ENCODE assay signal across 11 cellular contexts in the genomic region with DNA sequence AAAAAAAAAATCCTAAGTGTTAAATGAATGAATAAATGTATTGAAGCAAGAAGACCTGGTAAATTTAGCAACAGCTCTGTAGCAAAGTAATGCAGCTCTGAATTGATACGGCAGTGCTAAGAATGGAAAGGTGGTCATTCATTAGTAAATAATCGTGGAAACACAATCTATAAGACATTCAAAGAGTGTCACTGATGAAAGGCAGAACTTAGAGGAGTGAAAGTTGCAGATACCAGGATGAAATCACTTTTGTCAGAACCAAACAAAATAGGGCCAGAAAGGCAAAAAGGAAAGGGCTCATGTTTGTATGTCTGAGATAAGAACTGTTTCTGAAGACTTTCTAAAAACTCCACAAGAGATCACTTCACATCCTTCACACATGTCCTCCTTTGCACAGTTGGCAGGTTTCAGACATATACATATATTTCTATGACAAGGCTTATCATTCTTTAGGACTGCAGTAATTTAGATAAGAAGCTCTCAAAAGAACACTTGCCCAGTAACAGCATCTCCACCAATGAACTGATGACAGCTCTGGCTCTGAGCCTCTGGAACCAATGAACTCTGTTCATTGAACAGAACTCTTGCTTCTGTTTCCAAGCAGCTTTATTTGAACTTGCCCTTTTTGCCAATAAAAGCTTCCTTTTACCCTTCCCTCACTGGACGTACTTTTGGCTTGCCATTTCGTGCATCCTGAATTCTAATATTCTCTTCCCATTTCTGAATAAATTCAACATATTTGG. TPM values are rescaled to one million over a fixed set of nuclear protein-coding genes. Genes with fewer than 3 reads are reported as not detected.
DNase-seq lines count a peak whose midpoint lies in the region; ATAC-seq, FAIRE-seq and TF ChIP-seq lines count a peak whose summit lies in the region.
"Had no signal": no experiment of that assay in that cellular context is flagged by ENCODE, and none has a peak within 500 bp of the region (broad histone marks: within the 10 kb centered on the region; RNA-seq: fewer than 3 reads in every experiment).

No MANE protein-coding gene starts in this region.

- H3K27ac ChIP-seq in colonic mucosa (peak overlapping the region; percentile 97), mucosa of rectum (ENCODE audit: low read depth in 2 of 2, low read length in 2 of 2) (peak overlapping the region; percentile 91 to 98), gastroesophageal sphincter (no peak overlapping the region)
- H3K27ac ChIP-seq: neutrophil, suprapubic skin had no signal

- H3K9me3 ChIP-seq in colonic mucosa (no peaks in the 10 kb centered on the region), mucosa of rectum (ENCODE audit: control insufficient read depth in 2 of 2, low read length in 2 of 2) (no peaks in the 10 kb centered on the region), gastroesophageal sphincter (no peaks in the 10 kb centered on the region)
- H3K9me3 ChIP-seq: neutrophil, suprapubic skin had no signal

- H3K4me3 ChIP-seq in colonic mucosa (no peak overlapping the region), mucosa of rectum (ENCODE audit: low read length in 2 of 2) (peak overlapping the region; percentile 34 to 51), gastroesophageal sphincter (no peak overlapping the region)
- H3K4me3 ChIP-seq: suprapubic skin had no signal

- intact Hi-C loops in colonic mucosa (cut with DNase I): no loop called here
- intact Hi-C loops in activated naive CD4-positive, alpha-beta T cell treated with anti-CD3 and anti-CD28 coated beads for 36 hours (cut with micrococcal nuclease): loop anchor here (10.0 kb wide), 1 partner anchor 1220 kb away; no protein-coding TSS in a partner anchor

- TF ChIP-seq POLR2A in GM12891 (IDR thresholded peaks at IDR 0.05; ENCODE audit: low read depth, low read length) (no peak), gastroesophageal sphincter (IDR thresholded peaks at IDR 0.05) (no peak)

- H3K4me3 Mint-ChIP-seq in activated naive CD4-positive, alpha-beta T cell treated with anti-CD3 and anti-CD28 coated beads for 36 hours: no peak overlapping the region
- no peak overlapping the region for H3K4me3 Mint-ChIP-seq in naive thymus-derived CD8-positive, alpha-beta T cell
- H3K4me3 Mint-ChIP-seq: T-helper 2 cell treated with Interferon-gamma antibody and Interleukin-4, amounts not matched to agents 5 μg/mL and 100 μg/mL, for 36 hours had no signal

- H3K4me1 ChIP-seq in colonic mucosa (no peaks in the 10 kb centered on the region), mucosa of rectum (ENCODE audit: control insufficient read depth in 2 of 2, insufficient read depth in 2 of 2, low read length in 2 of 2) (peaks cover 4 to 14% of the 10 kb centered on the region in 2 donors), gastroesophageal sphincter (peaks cover 0 to 13% (median 0%) of the 10 kb centered on the region in 3 donors)

- H3K9ac ChIP-seq in colonic mucosa (ENCODE audit: low read depth in 2 of 2, low read length in 2 of 2): peak overlapping the region in 1 of 2 donors; percentile 73
- peak overlapping the region in 1 of 2 donors; percentile 50 for H3K9ac ChIP-seq in mucosa of rectum (ENCODE audit: low read depth in 1 of 2, low read length in 2 of 2)

- H3K27ac Mint-ChIP-seq in activated naive CD4-positive, alpha-beta T cell treated with anti-CD3 and anti-CD28 coated beads for 36 hours: no peak overlapping the region
- H3K27ac Mint-ChIP-seq in naive thymus-derived CD8-positive, alpha-beta T cell: peak overlapping the region in 3 of 10 donors; percentile 23 to 74 (median 71)
- H3K27ac Mint-ChIP-seq: T-helper 2 cell treated with Interferon-gamma antibody and Interleukin-4, amounts not matched to agents 5 μg/mL and 100 μg/mL, for 36 hours had no signal

- TF ChIP-seq CTCF in colonic mucosa (IDR thresholded peaks at IDR 0.05) (no peak), gastroesophageal sphincter (IDR thresholded peaks at IDR 0.05) (no peak)

- POLR2A ChIA-PET in naive thymus-derived CD8-positive, alpha-beta T cell (lab: Charles Lee): interaction anchor here (0.8 to 1.4 kb wide), 5 partner anchors 8 to 173 kb away, joined by 3 to 8 read pairs (median 3); partner anchors contain the start of genes MGAT2, RPL36AL and RPS29

- H3K36me3 ChIP-seq in colonic mucosa (no peaks in the 10 kb centered on the region), mucosa of rectum (ENCODE audit: control insufficient read depth in 2 of 2, insufficient read depth in 2 of 2, low read length in 2 of 2) (no peaks in the 10 kb centered on the region), gastroesophageal sphincter (no peaks in the 10 kb centered on the region)
- H3K36me3 ChIP-seq: neutrophil, suprapubic skin had no signal

- WGBS in gastroesophageal sphincter (ENCODE audit: low coverage in 1 of 2), 2 donors: 24 to 38% methylated on average over 3 to 4 of the region's 4 CpGs

- H3K4me1 Mint-ChIP-seq in activated naive CD4-positive, alpha-beta T cell treated with anti-CD3 and anti-CD28 coated beads for 36 hours (ENCODE audit: low read depth): peaks cover 11% of the 10 kb centered on the region
- peaks cover 1 to 41% (median 20%) of the 10 kb centered on the region in 4 donors for H3K4me1 Mint-ChIP-seq in naive thymus-derived CD8-positive, alpha-beta T cell

- no peak for TF ChIP-seq EP300 in gastroesophageal sphincter (IDR thresholded peaks at IDR 0.05)

- peaks cover 12% of the 10 kb centered on the region for H3K36me3 Mint-ChIP-seq in activated naive CD4-positive, alpha-beta T cell treated with anti-CD3 and anti-CD28 coated beads for 36 hours (ENCODE audit: low read depth)
- no peaks in the 10 kb centered on the region for H3K36me3 Mint-ChIP-seq in naive thymus-derived CD8-positive, alpha-beta T cell

- H3K27me3 ChIP-seq in colonic mucosa (no peaks in the 10 kb centered on the region), mucosa of rectum (ENCODE audit: control insufficient read depth in 2 of 2, insufficient read depth in 2 of 2, low read length in 2 of 2) (no peaks in the 10 kb centered on the region), gastroesophageal sphincter (no peaks in the 10 kb centered on the region)
- H3K27me3 ChIP-seq: neutrophil, suprapubic skin had no signal

- no peaks in the 10 kb centered on the region for H3K9me3 Mint-ChIP-seq in activated naive CD4-positive, alpha-beta T cell treated with anti-CD3 and anti-CD28 coated beads for 36 hours
- H3K9me3 Mint-ChIP-seq in naive thymus-derived CD8-positive, alpha-beta T cell: no peaks in the 10 kb centered on the region
- H3K9me3 Mint-ChIP-seq: T-helper 2 cell treated with Interferon-gamma antibody and Interleukin-4, amounts not matched to agents 5 μg/mL and 100 μg/mL, for 36 hours had no signal

- ATAC-seq in HG03439 (IDR thresholded peaks at IDR 0.05; ENCODE audit: unreplicated experiment) (peak; percentile 24), gastroesophageal sphincter (no peak), HG03521 (IDR thresholded peaks at IDR 0.05; ENCODE audit: unreplicated experiment) (no peak)
- ATAC-seq in naive thymus-derived CD8-positive, alpha-beta T cell: no peak

- DNase-seq in GM12891 (ENCODE audit: insufficient read length, low spot score): no peak
- DNase-seq in colonic mucosa: peak; percentile 81
- no peak for DNase-seq in activated naive CD4-positive, alpha-beta T cell treated with anti-CD3 and anti-CD28 coated beads for 36 hours
- no peak for DNase-seq in naive thymus-derived CD8-positive, alpha-beta T cell

- CTCF ChIA-PET in activated naive CD4-positive, alpha-beta T cell treated with anti-CD3 and anti-CD28 coated beads for 36 hours (lab: Charles Lee): interaction anchor here (0.6 to 1.9 kb wide), 6 partner anchors 8 to 133 kb away, joined by 3 to 22 read pairs (median 4); partner anchors contain the start of genes KLHDC1 and RPS29

- peak; percentile 65 for FAIRE-seq in GM12891 (lab: Jason Lieb, UNC)

- no peaks in the 10 kb centered on the region for H3K27me3 Mint-ChIP-seq in activated naive CD4-positive, alpha-beta T cell treated with anti-CD3 and anti-CD28 coated beads for 36 hours (ENCODE audit: low read depth)
- no peaks in the 10 kb centered on the region for H3K27me3 Mint-ChIP-seq in naive thymus-derived CD8-positive, alpha-beta T cell

TF ChIP-seq in GM12891, 5 proteins besides CTCF, POLR2A, EP300 and RAD21 (continues in another document):
- no peak for TF ChIP-seq POU2F2 (IDR thresholded peaks at IDR 0.05; ENCODE audit: low read depth, low read length)

RNA-seq across cellular contexts. Expression of gene LRR1, which starts 4.2 kb away (rescaled TPM):
- polyA plus RNA-seq in GM12891 (2012; ENCODE audit: low read depth, missing spikeins): 26.4 TPM
- total RNA-seq in colonic mucosa (10 to 100 TPM; 24.3 to 39.8 TPM), gastroesophageal sphincter (10 to 100 TPM in 2 of 4 donors, 1 to 10 TPM in 2; 4.0 to 13.9 (median 9.9) TPM)
- 10 to 100 TPM; 47.7 to 49.1 TPM for total RNA-seq in activated naive CD4-positive, alpha-beta T cell treated with anti-CD3 and anti-CD28 coated beads for 36 hours
- total RNA-seq in naive thymus-derived CD8-positive, alpha-beta T cell: 10 to 100 TPM; 12.1 to 12.9 TPM
- polyA plus RNA-seq in naive thymus-derived CD8-positive, alpha-beta T cell: 10 to 100 TPM in 1 of 3 donors, 1 to 10 TPM in 2; 8.5 to 10.4 (median 8.9) TPM

RNA-seq across cellular contexts. Expression of gene RPS29, which starts 8.3 kb away (rescaled TPM):
- 17,495 TPM for polyA plus RNA-seq in GM12891 (2012; ENCODE audit: low read depth, missing spikeins)
- total RNA-seq in colonic mucosa (1,000 to 10,000 TPM; 1,421 to 1,478 TPM), gastroesophageal sphincter (1,000 to 10,000 TPM; 2,027 to 8,808 (median 4,209) TPM)
- total RNA-seq in activated naive CD4-positive, alpha-beta T cell treated with anti-CD3 and anti-CD28 coated beads for 36 hours: 1,000 to 10,000 TPM; 1,858 to 2,382 TPM
- total RNA-seq in naive thymus-derived CD8-positive, alpha-beta T cell: 1,000 to 10,000 TPM; 2,453 to 3,084 TPM
- over 10,000 TPM; 11,853 to 13,490 (median 12,998) TPM for polyA plus RNA-seq in naive thymus-derived CD8-positive, alpha-beta T cell

RNA-seq across cellular contexts. Expression of gene RPL36AL, which starts 25.9 kb away (rescaled TPM):
- polyA plus RNA-seq in GM12891 (2012; ENCODE audit: low read depth, missing spikeins): 690 TPM
- total RNA-seq in colonic mucosa: 100 to 1,000 TPM; 197 to 198 TPM
- 100 to 1,000 TPM; 169 to 352 (median 270) TPM for total RNA-seq in gastroesophageal sphincter
- 100 to 1,000 TPM; 250 to 266 TPM for total RNA-seq in activated naive CD4-positive, alpha-beta T cell treated with anti-CD3 and anti-CD28 coated beads for 36 hours
- 100 to 1,000 TPM; 259 to 268 TPM for total RNA-seq in naive thymus-derived CD8-positive, alpha-beta T cell
- 100 to 1,000 TPM; 489 to 628 (median 623) TPM for polyA plus RNA-seq in naive thymus-derived CD8-positive, alpha-beta T cell

RNA-seq across cellular contexts. Expression of gene MGAT2, which starts 26.1 kb away (rescaled TPM):
- 23.4 TPM for polyA plus RNA-seq in GM12891 (2012; ENCODE audit: low read depth, missing spikeins)
- 10 to 100 TPM; 44.9 to 47.3 TPM for total RNA-seq in colonic mucosa
- 10 to 100 TPM; 17.4 to 29.8 (median 23.0) TPM for total RNA-seq in gastroesophageal sphincter
- total RNA-seq in activated naive CD4-positive, alpha-beta T cell treated with anti-CD3 and anti-CD28 coated beads for 36 hours: 10 to 100 TPM; 20.6 to 20.7 TPM
- 10 to 100 TPM; 24.9 to 26.9 TPM for total RNA-seq in naive thymus-derived CD8-positive, alpha-beta T cell
- polyA plus RNA-seq in naive thymus-derived CD8-positive, alpha-beta T cell: 10 to 100 TPM; 15.8 to 25.9 (median 19.8) TPM

RNA-seq across cellular contexts. Expression of gene DNAAF2, which starts 40.5 kb away (rescaled TPM):
- polyA plus RNA-seq in GM12891 (2012; ENCODE audit: low read depth, missing spikeins): 4.4 TPM
- total RNA-seq in colonic mucosa (1 to 10 TPM; 6.8 to 8.3 TPM), gastroesophageal sphincter (10 to 100 TPM in 1 of 4 donors, 1 to 10 TPM in 3; 6.8 to 10.4 (median 9.0) TPM)
- total RNA-seq in activated naive CD4-positive, alpha-beta T cell treated with anti-CD3 and anti-CD28 coated beads for 36 hours: 1 to 10 TPM; 5.5 to 6.0 TPM
- 1 to 10 TPM; 6.9 TPM for total RNA-seq in naive thymus-derived CD8-positive, alpha-beta T cell
- 10 to 100 TPM; 10.1 to 16.7 (median 12.3) TPM for polyA plus RNA-seq in naive thymus-derived CD8-positive, alpha-beta T cell

Comparison
In these comparisons a context has a peak if more than half of its experiments do, and no peak if none do; other contexts are left out.
1. H3K27ac ChIP-seq: peak in colonic mucosa (single experiment) and mucosa of rectum (2 of 2); none in gastroesophageal sphincter (0 of 4).
2. H3K4me3 ChIP-seq: peak in mucosa of rectum (2 of 2); none in colonic mucosa (single experiment) and gastroesophageal sphincter (0 of 2).